ENCODE assay signal across 21 cellular contexts in the genomic region with DNA sequence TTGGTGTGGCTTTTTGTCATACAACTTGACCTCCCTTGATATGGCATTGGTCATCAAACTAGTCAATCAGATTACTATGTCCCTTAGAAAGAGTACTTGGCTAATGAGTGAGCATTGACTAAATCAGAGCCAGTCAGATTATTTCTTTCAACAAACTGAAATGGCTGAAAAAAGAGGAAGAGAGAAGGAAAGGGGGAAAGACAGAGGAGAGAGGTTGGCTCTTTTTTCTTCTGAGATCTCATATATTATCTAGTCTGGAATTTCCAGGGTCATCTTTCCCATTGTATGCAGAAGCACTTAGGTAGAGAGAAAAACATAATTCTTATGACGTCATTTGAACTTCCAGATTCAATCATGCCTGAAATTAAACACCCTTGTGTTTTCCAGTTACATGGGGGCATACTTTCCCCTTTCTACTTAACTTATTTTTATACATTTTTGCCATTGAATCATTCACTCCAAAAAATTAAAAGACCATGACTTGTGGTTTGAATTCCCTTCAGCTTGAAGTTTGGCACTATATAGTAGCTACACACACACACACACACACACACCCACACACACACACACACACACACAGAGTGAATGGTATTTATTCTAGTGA.
DNase-seq lines count a peak whose midpoint lies in the region; ATAC-seq, FAIRE-seq and TF ChIP-seq lines count a peak whose summit lies in the region.
"Had no signal": no experiment of that assay in that cellular context is flagged by ENCODE, and none has a peak within 500 bp of the region (broad histone marks: within the 10 kb centered on the region; RNA-seq: fewer than 3 reads in every experiment).

No MANE protein-coding gene starts in this region.

- FAIRE-seq in GM12878 (lab: Jason Lieb, UNC): peak; percentile 86
- FAIRE-seq: endothelial cell of umbilical vein had no signal

- ATAC-seq in GM18907 (IDR thresholded peaks at IDR 0.05; ENCODE audit: unreplicated experiment) (peak; percentile 54), HG02938 (IDR thresholded peaks at IDR 0.05; ENCODE audit: unreplicated experiment) (peak; percentile 26), GM12878 (peak; percentile 74), GM19397 (IDR thresholded peaks at IDR 0.05; ENCODE audit: unreplicated experiment) (no peak), GM19455 (IDR thresholded peaks at IDR 0.05; ENCODE audit: unreplicated experiment) (no peak), HG03108 (IDR thresholded peaks at IDR 0.05; ENCODE audit: unreplicated experiment) (no peak)
- ATAC-seq: stimulated activated effector memory CD8-positive, alpha-beta T cell treated with anti-CD3 and anti-CD28 coated beads, Interleukin-12 subunit alpha, Interleukin-12 subunit beta, amount 100 ng/mL, for 72 hours; upper lobe of right lung had no signal

- no peaks in the 10 kb centered on the region for H3K9me3 ChIP-seq in GM12878 (replicated peaks; ENCODE audit: control insufficient read depth, insufficient read depth, low read length)
- H3K9me3 ChIP-seq: upper lobe of right lung had no signal

- DNase-seq in GM12878 (ENCODE audit: low read depth, low spot score) (no peak), renal cortical epithelial cell (ENCODE audit: low read depth) (peak; percentile 80), NCI-H1436 (lab: John Stamatoyannopoulos, UW) (no peak)
- DNase-seq: activated CD4-positive, CD25-positive, alpha-beta regulatory T cell treated with anti-CD3 and anti-CD28 coated beads, Interleukin-2, amount 50 U/mL, for 72 hours; aorta; C1 segment of cervical spinal cord; DMS153; glutamatergic neuron; mammary epithelial cell; NCI-H1436 treated with DMSO at 0.1 percent for 48 hours; NCI-H2227 treated with DMSO at 0.1 percent for 48 hours; Right ventricle myocardium superior; upper lobe of right lung had no signal

- TF ChIP-seq EP300 in GM12878 (IDR thresholded peaks at IDR 0.05; ENCODE audit: borderline replicate concordance in 1 of 2, control insufficient read depth in 1 of 2, low read depth in 2 of 2, low read length in 2 of 2): no peak; a peak in 1 of 4 replicates

- peaks cover 18% of the 10 kb centered on the region for H3K4me1 ChIP-seq in GM12878 (ENCODE audit: control insufficient read depth, insufficient read depth, low read length)
- H3K4me1 ChIP-seq: upper lobe of right lung had no signal

- H2AFZ ChIP-seq in GM12878 (ENCODE audit: control insufficient read depth, low read depth, low read length): no peak overlapping the region

- H3K4me3 ChIP-seq in GM12878: no peak overlapping the region
- H3K4me3 ChIP-seq: coronary artery, upper lobe of right lung had no signal

- no peak overlapping the region for H3K27ac ChIP-seq in GM12878 (ENCODE audit: control insufficient read depth, insufficient read depth)
- H3K27ac ChIP-seq: coronary artery, upper lobe of right lung had no signal

- TF ChIP-seq RAD21 in GM12878 (IDR thresholded peaks at IDR 0.05; ENCODE audit: insufficient read depth, low read depth, low read length): no peak

- 0% methylated on average over 1 of the region's 1 CpG for whole genome bisulfite sequencing in GM12878 (ENCODE audit: insufficient coverage, insufficient replicate concordance, low lambda C conversion rate, missing lambda C conversion rate)

- no peak for TF ChIP-seq CTCF in GM12878 (IDR thresholded peaks at IDR 0.05 in 2 of 3, conservative IDR thresholded peaks at IDR 0.05 in 1 of 3; ENCODE audit: control insufficient read depth in 2 of 3, extremely low read depth in 1 of 3, insufficient read depth in 1 of 3, low read depth in 3 of 3, low read length in 3 of 3)

- no TSS peak for BruUV-seq in GM12878 (replicated peaks; lab: Mats Ljungman, UMichigan)

- SMC1A ChIA-PET in GM12878 (lab: Charles Lee; ENCODE audit: uncharacterized antibody, unreplicated experiment): interaction anchor here (0.7 to 2.8 kb wide), 6 partner anchors 11 to 76 kb away, joined by 3 to 16 read pairs (median 4); no protein-coding TSS in a partner anchor

- H4K20me1 ChIP-seq in GM12878 (ENCODE audit: control insufficient read depth, insufficient read depth): no peaks in the 10 kb centered on the region

- no peak overlapping the region for H3K4me2 ChIP-seq in GM12878 (ENCODE audit: control insufficient read depth, insufficient read depth)

- no peaks in the 10 kb centered on the region for H3K79me2 ChIP-seq in GM12878 (ENCODE audit: control insufficient read depth, insufficient read depth, low read length)

- no peak overlapping the region for H3K9ac ChIP-seq in GM12878 (ENCODE audit: control insufficient read depth, insufficient read depth, low read length)

- intact Hi-C loops in GM12878 (cut with micrococcal nuclease; ENCODE audit: unreplicated experiment): no loop called here

- H3K36me3 ChIP-seq in GM12878 (ENCODE audit: control insufficient read depth in 2 of 2, insufficient read depth in 2 of 2, low read length in 1 of 2): no peaks in the 10 kb centered on the region
- H3K36me3 ChIP-seq: upper lobe of right lung had no signal

- POLR2A ChIA-PET in GM12878 (lab: Charles Lee): no interaction called here

- CTCF ChIA-PET in GM12878 (lab: Yijun Ruan, JAX): interaction anchor here (1.0 to 1.1 kb wide), 2 partner anchors 12 to 18 kb away, joined by 3 to 4 read pairs; no protein-coding TSS in a partner anchor

- no peaks in the 10 kb centered on the region for H3K27me3 ChIP-seq in GM12878 (replicated peaks in 1 of 2; ENCODE audit: control insufficient read depth in 2 of 2, insufficient read depth in 2 of 2, low read length in 1 of 2)
- H3K27me3 ChIP-seq: upper lobe of right lung had no signal

- no peak for TF ChIP-seq POLR2A in GM12878 (IDR thresholded peaks at IDR 0.05; ENCODE audit: low read depth, low read length)

- in situ Hi-C loops in GM12878 (cut with MboI): no loop called here

- RAD21 ChIA-PET in GM12878 (lab: Charles Lee; ENCODE audit: unreplicated experiment): interaction anchor here (0.9 to 1.6 kb wide), 5 partner anchors 9 to 37 kb away, joined by 3 to 4 read pairs (median 3); no protein-coding TSS in a partner anchor

TF ChIP-seq in GM12878, 131 proteins besides CTCF, POLR2A, EP300 and RAD21 (continues in another document):
- TF ChIP-seq MTA2 (IDR thresholded peaks at IDR 0.05; ENCODE audit: low read depth): 0 out of 2 replicates have a peak, but pooled peaks have one; percentile 11
- no peak for TF ChIP-seq RAD51 (IDR thresholded peaks at IDR 0.05)
- TF ChIP-seq SMAD1 (IDR thresholded peaks at IDR 0.05; ENCODE audit: low read depth, partially characterized antibody): no peak
- TF ChIP-seq, protein P1, sequence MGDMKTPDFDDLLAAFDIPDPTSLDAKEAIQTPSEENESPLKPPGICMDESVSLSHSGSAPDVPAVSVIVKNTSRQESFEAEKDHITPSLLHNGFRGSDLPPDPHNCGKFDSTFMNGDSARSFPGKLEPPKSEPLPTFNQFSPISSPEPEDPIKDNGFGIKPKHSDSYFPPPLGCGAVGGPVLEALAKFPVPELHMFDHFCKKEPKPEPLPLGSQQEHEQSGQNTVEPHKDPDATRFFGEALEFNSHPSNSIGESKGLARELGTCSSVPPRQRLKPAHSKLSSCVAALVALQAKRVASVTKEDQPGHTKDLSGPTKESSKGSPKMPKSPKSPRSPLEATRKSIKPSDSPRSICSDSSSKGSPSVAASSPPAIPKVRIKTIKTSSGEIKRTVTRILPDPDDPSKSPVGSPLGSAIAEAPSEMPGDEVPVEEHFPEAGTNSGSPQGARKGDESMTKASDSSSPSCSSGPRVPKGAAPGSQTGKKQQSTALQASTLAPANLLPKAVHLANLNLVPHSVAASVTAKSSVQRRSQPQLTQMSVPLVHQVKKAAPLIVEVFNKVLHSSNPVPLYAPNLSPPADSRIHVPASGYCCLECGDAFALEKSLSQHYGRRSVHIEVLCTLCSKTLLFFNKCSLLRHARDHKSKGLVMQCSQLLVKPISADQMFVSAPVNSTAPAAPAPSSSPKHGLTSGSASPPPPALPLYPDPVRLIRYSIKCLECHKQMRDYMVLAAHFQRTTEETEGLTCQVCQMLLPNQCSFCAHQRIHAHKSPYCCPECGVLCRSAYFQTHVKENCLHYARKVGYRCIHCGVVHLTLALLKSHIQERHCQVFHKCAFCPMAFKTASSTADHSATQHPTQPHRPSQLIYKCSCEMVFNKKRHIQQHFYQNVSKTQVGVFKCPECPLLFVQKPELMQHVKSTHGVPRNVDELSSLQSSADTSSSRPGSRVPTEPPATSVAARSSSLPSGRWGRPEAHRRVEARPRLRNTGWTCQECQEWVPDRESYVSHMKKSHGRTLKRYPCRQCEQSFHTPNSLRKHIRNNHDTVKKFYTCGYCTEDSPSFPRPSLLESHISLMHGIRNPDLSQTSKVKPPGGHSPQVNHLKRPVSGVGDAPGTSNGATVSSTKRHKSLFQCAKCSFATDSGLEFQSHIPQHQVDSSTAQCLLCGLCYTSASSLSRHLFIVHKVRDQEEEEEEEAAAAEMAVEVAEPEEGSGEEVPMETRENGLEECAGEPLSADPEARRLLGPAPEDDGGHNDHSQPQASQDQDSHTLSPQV (IDR thresholded peaks at IDR 0.05): no peak
- TF ChIP-seq ATF7 (IDR thresholded peaks at IDR 0.05; ENCODE audit: low read depth): peak; percentile 92
- no peak for TF ChIP-seq FOXK2 (IDR thresholded peaks at IDR 0.05)
- TF ChIP-seq, protein P2, sequence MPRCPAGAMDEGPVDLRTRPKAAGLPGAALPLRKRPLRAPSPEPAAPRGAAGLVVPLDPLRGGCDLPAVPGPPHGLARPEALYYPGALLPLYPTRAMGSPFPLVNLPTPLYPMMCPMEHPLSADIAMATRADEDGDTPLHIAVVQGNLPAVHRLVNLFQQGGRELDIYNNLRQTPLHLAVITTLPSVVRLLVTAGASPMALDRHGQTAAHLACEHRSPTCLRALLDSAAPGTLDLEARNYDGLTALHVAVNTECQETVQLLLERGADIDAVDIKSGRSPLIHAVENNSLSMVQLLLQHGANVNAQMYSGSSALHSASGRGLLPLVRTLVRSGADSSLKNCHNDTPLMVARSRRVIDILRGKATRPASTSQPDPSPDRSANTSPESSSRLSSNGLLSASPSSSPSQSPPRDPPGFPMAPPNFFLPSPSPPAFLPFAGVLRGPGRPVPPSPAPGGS (IDR thresholded peaks at IDR 0.05; ENCODE audit: borderline replicate concordance, insufficient read depth, low read depth, low read length, poor library complexity, severe bottlenecking): peak; percentile 13

Comparison
In these comparisons a context has a peak if more than half of its experiments do, and no peak if none do; other contexts are left out.
1. ATAC-seq: peak in GM18907 (single experiment), HG02938 (single experiment) and GM12878 (single experiment); none in GM19397 (single experiment), GM19455 (single experiment) and HG03108 (single experiment).